Comparison of ENCODE assay signal across 10 cellular contexts in the genomic region with DNA sequence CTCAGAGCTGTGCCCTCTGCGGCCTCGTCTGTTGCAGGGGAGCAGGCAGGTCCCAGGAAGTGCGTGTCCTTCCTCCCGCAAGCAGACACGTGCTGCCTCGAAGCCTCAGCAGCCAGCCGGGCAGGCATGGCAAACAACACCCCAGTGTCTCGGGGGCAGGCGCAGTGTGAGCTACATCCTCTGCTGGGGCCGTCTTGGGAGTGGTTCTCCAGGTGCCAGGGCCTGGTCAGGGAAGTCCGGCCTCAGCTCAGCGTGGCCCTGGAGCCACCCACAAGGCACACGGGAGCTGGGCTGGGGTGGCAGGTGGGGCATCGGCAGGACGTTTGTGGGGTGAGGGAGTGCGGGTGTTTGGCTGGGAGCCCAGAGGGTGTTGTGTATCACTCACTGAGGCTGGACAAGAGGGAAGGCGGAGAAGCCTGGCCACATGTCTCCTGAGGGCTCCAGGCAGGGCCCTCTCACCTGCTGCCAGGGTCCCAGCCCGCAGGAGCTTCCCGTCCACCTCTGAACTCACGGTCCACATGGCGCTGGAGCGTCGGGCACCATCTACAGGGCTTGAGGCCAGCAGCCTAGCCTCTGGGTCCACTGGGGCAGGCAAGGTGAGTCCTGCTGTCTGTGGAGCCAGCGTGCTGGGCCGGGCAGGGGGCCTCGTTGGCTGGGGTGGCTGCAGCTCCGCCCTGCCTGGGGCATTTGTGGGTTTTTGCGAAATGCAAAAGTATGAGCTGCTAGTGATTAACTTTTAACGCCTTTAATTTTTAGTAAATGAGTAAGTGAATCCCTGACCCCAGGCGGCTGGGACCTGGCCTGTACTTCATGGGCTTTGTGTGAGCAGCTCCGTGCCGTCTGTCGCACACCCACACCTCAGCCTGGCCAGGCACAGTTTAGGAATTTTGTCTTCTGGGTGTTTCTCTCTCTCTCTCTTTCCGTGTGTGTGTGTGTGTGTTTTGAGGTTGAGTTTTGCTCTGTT. TPM values are rescaled to one million over a fixed set of nuclear protein-coding genes. Genes with fewer than 3 reads are reported as not detected.
DNase-seq lines count a peak whose midpoint lies in the region; ATAC-seq and TF ChIP-seq lines count a peak whose summit lies in the region.
"Had no signal": no experiment of that assay in that cellular context is flagged by ENCODE, and none has a peak within 500 bp of the region (broad histone marks: within the 10 kb centered on the region; RNA-seq: fewer than 3 reads in every experiment).

No MANE protein-coding gene starts in this region.

- H3K4ac ChIP-seq in IMR-90 (ENCODE audit: low read depth, low read length) (no peak overlapping the region), neuronal stem cell (ENCODE audit: low read length) (no peak overlapping the region)

- H2AK5ac ChIP-seq in IMR-90 (ENCODE audit: low read depth, low read length): no peak overlapping the region; the same call in 1 of the 2 replicates
- H2AK5ac ChIP-seq in neuronal stem cell (ENCODE audit: low read depth, low read length): no peak overlapping the region

- H2BK5ac ChIP-seq in IMR-90 (ENCODE audit: low read depth, low read length, poor library complexity, severe bottlenecking) (peak overlapping the region; percentile 5), neuronal stem cell (ENCODE audit: low read length) (no peak overlapping the region)

- no peak overlapping the region for H2BK120ac ChIP-seq in IMR-90 (ENCODE audit: low read depth, low read length)
- peak overlapping the region; percentile 61 for H2BK120ac ChIP-seq in neuronal stem cell (ENCODE audit: low read depth, low read length)

- no peak overlapping the region for H3K56ac ChIP-seq in IMR-90 (ENCODE audit: extremely low read depth, insufficient read depth, low read length)

- DNase-seq in IMR-90: no peak
- peak; percentile 44 for DNase-seq in effector CD4-positive, alpha-beta T cell
- DNase-seq in neuronal stem cell (ENCODE audit: low spot score): no peak
- DNase-seq in NCI-H2081 treated with DMSO at 0.1 percent for 48 hours (lab: John Stamatoyannopoulos, UW): no peak
- DNase-seq in SK-N-SH: no peak
- DNase-seq: NCI-H2171 had no signal

- H3K27ac ChIP-seq in IMR-90 (ENCODE audit: insufficient read depth, low read length): no peak overlapping the region
- no peak overlapping the region for H3K27ac ChIP-seq in neuronal stem cell (replicated peaks; ENCODE audit: low read length)
- no peak overlapping the region for H3K27ac ChIP-seq in SK-N-SH (ENCODE audit: low read depth in 2 of 2, low read length in 1 of 2)
- H3K27ac ChIP-seq: prostate gland, SK-N-MC had no signal

- H3K79me1 ChIP-seq in IMR-90 (ENCODE audit: low read depth in 1 of 2, low read length in 2 of 2) (peaks cover 39 to 56% of the 10 kb centered on the region in 2 experiments), neuronal stem cell (ENCODE audit: low read depth, low read length) (peaks cover 10% of the 10 kb centered on the region)

- CTCF ChIA-PET in IMR-90 (lab: Yijun Ruan, JAX): no interaction called here
- CTCF ChIA-PET in SK-N-SH (lab: Yijun Ruan, JAX): interaction anchor here (0.7 to 1.1 kb wide), 4 partner anchors 16 to 299 kb away, joined by 3 to 4 read pairs (median 4); no protein-coding TSS in a partner anchor

- no peak overlapping the region for H2BK15ac ChIP-seq in IMR-90 (ENCODE audit: low read depth, low read length)
- H2BK15ac ChIP-seq in neuronal stem cell (ENCODE audit: low read length): no peak overlapping the region

- H4K91ac ChIP-seq in IMR-90 (ENCODE audit: insufficient read depth, low read depth, low read length) (no peak overlapping the region), neuronal stem cell (ENCODE audit: low read depth, low read length, poor library complexity) (no peak overlapping the region)

- intact Hi-C loops in IMR-90 (cut with micrococcal nuclease): no loop called here

- H3K27ac Mint-ChIP-seq in T-helper 1 cell treated with Interleukin-12 subunit alpha and Interleukin-12 subunit beta and Interleukin-4 antibody, amounts not matched to agents 30 μg/mL and 1 μg/mL, for 36 hours: peak overlapping the region; percentile 57

- no peak for TF ChIP-seq EP300 in SK-N-SH (IDR thresholded peaks at IDR 0.05; ENCODE audit: borderline replicate concordance in 1 of 2, low read depth in 1 of 2, low read length in 1 of 2)

- TF ChIP-seq CTCF in IMR-90 (conservative IDR thresholded peaks at IDR 0.05; ENCODE audit: low read depth, low read length): no peak
- TF ChIP-seq CTCF in SK-N-SH (IDR thresholded peaks at IDR 0.05): no peak

- no peak overlapping the region for H2AK9ac ChIP-seq in IMR-90 (replicated peaks; ENCODE audit: low read depth, low read length, poor library complexity)

- H3K9me3 ChIP-seq in IMR-90 (ENCODE audit: control insufficient read depth, insufficient read depth, low read length) (peaks cover 4% of the 10 kb centered on the region), neuronal stem cell (replicated peaks in 1 of 2; ENCODE audit: control insufficient read depth in 2 of 2, insufficient read depth in 1 of 2, low read depth in 1 of 2, low read length in 2 of 2) (peaks cover 0 to 5% of the 10 kb centered on the region in 2 donors), SK-N-SH (no peaks in the 10 kb centered on the region)
- H3K9me3 ChIP-seq: prostate gland had no signal

- H3K9me3 Mint-ChIP-seq in T-helper 1 cell treated with Interleukin-12 subunit alpha and Interleukin-12 subunit beta and Interleukin-4 antibody, amounts not matched to agents 30 μg/mL and 1 μg/mL, for 36 hours: no peaks in the 10 kb centered on the region

- in situ Hi-C loops in IMR-90 (cut with MboI; ENCODE audit: low sequenced_read_pairs): no loop called here

- H3K9me1 ChIP-seq in IMR-90 (ENCODE audit: insufficient read depth, low read length): no peaks in the 10 kb centered on the region

- peak overlapping the region; percentile 58 for H2AFZ ChIP-seq in IMR-90 (replicated peaks; ENCODE audit: low read length, poor library complexity)
- no peak overlapping the region for H2AFZ ChIP-seq in neuronal stem cell (ENCODE audit: low read length)
- no peak overlapping the region for H2AFZ ChIP-seq in SK-N-SH (ENCODE audit: low read depth)

- TF ChIP-seq RAD21 in IMR-90 (IDR thresholded peaks at IDR 0.05; ENCODE audit: low read length) (no peak), SK-N-SH (IDR thresholded peaks at IDR 0.05; ENCODE audit: low read length) (no peak)

- H4K8ac ChIP-seq in IMR-90 (ENCODE audit: low read depth in 2 of 2, low read length in 2 of 2) (no peak overlapping the region; a peak in 1 of 4 replicates), neuronal stem cell (ENCODE audit: low read depth, low read length) (no peak overlapping the region)

- POLR2A ChIA-PET in IMR-90 (lab: Charles Lee; ENCODE audit: unreplicated experiment): no interaction called here
- POLR2A ChIA-PET in SK-N-SH (lab: Yijun Ruan, JAX): no interaction called here

- peaks cover 17% of the 10 kb centered on the region for H3K4me1 Mint-ChIP-seq in T-helper 1 cell treated with Interleukin-12 subunit alpha and Interleukin-12 subunit beta and Interleukin-4 antibody, amounts not matched to agents 30 μg/mL and 1 μg/mL, for 36 hours (ENCODE audit: low read depth)

- peaks cover 14% of the 10 kb centered on the region for H3F3A ChIP-seq in SK-N-SH (replicated peaks; ENCODE audit: insufficient read depth)

- BruUV-seq in IMR-90 (replicated peaks; lab: Mats Ljungman, UMichigan): no TSS peak

- H4K20me1 ChIP-seq in IMR-90 (ENCODE audit: insufficient read depth, low read length) (peaks cover 10% of the 10 kb centered on the region), SK-N-SH (ENCODE audit: insufficient read depth) (peaks cover 4% of the 10 kb centered on the region)

- H2BK12ac ChIP-seq in neuronal stem cell (ENCODE audit: low read length): no peak overlapping the region

- H3K4me3 ChIP-seq in IMR-90 (ENCODE audit: insufficient read depth, low read depth, low read length) (no peak overlapping the region), neuronal stem cell (ENCODE audit: low read length in 2 of 2) (no peak overlapping the region), SK-N-SH (ENCODE audit: low read depth in 2 of 2, low read length in 1 of 2) (no peak overlapping the region)
- H3K4me3 ChIP-seq: prostate gland, SK-N-MC had no signal

- dilution Hi-C loops in IMR-90 (cut with HindIII; ENCODE audit: low sequenced_read_pairs, unreplicated experiment): no loop called here

- no peaks in the 10 kb centered on the region for H3K27me3 ChIP-seq in IMR-90 (ENCODE audit: control insufficient read depth, insufficient read depth, low read length)
- no peaks in the 10 kb centered on the region for H3K27me3 ChIP-seq in neuronal stem cell (ENCODE audit: control insufficient read depth in 3 of 3, insufficient read depth in 3 of 3, low read depth in 1 of 3, low read length in 3 of 3)
- no peaks in the 10 kb centered on the region for H3K27me3 ChIP-seq in SK-N-SH (ENCODE audit: insufficient read depth)

- TF ChIP-seq POLR2A in IMR-90 (IDR thresholded peaks at IDR 0.05; ENCODE audit: low read depth, low read length): no peak

- H3K79me2 ChIP-seq in SK-N-SH (ENCODE audit: insufficient read depth): peaks cover 49% of the 10 kb centered on the region

- H3K4me1 ChIP-seq in IMR-90 (ENCODE audit: control insufficient read depth, insufficient read depth, low read length) (no peaks in the 10 kb centered on the region; the same call in 1 of the 2 replicates), neuronal stem cell (ENCODE audit: control insufficient read depth in 2 of 2, insufficient read depth in 1 of 2, low read depth in 1 of 2, low read length in 2 of 2) (no peaks in the 10 kb centered on the region), SK-N-SH (ENCODE audit: control insufficient read depth in 1 of 2, insufficient read depth in 2 of 2, low read depth in 1 of 2, low read length in 1 of 2) (no peaks in the 10 kb centered on the region)
- H3K4me1 ChIP-seq: prostate gland had no signal

- H3K18ac ChIP-seq in IMR-90 (ENCODE audit: low read depth, low read length): no peak overlapping the region
- H3K18ac ChIP-seq in neuronal stem cell (ENCODE audit: low read length): no peak overlapping the region

- no peaks in the 10 kb centered on the region for H3K9me2 ChIP-seq in SK-N-SH

- H3K9ac ChIP-seq in IMR-90 (ENCODE audit: low read depth, low read length) (no peak overlapping the region; the same call in 1 of the 2 replicates), neuronal stem cell (ENCODE audit: low read depth, low read length, poor library complexity) (peak overlapping the region; percentile 63), SK-N-SH (no peak overlapping the region)

- ATAC-seq in IMR-90 (ENCODE audit: low read depth): peak; percentile 21; the same call in 1 of the 2 replicates
- no peak for ATAC-seq in GM21515 (IDR thresholded peaks at IDR 0.05; ENCODE audit: unreplicated experiment)

- H4K5ac ChIP-seq in IMR-90 (ENCODE audit: low read depth, low read length): no peak overlapping the region

- H3K27me3 Mint-ChIP-seq in T-helper 1 cell treated with Interleukin-12 subunit alpha and Interleukin-12 subunit beta and Interleukin-4 antibody, amounts not matched to agents 30 μg/mL and 1 μg/mL, for 36 hours (ENCODE audit: low read depth): no peaks in the 10 kb centered on the region

- H3K4me3 Mint-ChIP-seq in T-helper 1 cell treated with Interleukin-12 subunit alpha and Interleukin-12 subunit beta and Interleukin-4 antibody, amounts not matched to agents 30 μg/mL and 1 μg/mL, for 36 hours: no peak overlapping the region

- H3K14ac ChIP-seq in IMR-90 (replicated peaks; ENCODE audit: low read depth, low read length) (no peak overlapping the region), neuronal stem cell (ENCODE audit: low read length) (no peak overlapping the region)

- H3K23ac ChIP-seq in IMR-90 (ENCODE audit: low read depth, low read length) (no peak overlapping the region), neuronal stem cell (ENCODE audit: low read depth, low read length, poor library complexity) (peak overlapping the region; percentile 10)

- WGBS in IMR-90 (ENCODE audit: extremely low coverage in 2 of 2, insufficient read length in 1 of 2), 2 experiments: 84% methylated on average over 14 of the region's 34 CpGs; no CpG with 5 or more reads in 1 of the 2 experiments
- WGBS in neuronal stem cell (ENCODE audit: extremely low coverage in 2 of 2, insufficient read length in 2 of 2, insufficient replicate concordance in 1 of 2), 2 donors: no CpG with 5 or more reads among the region's 34 CpGs
- 92% methylated on average over 21 of the region's 34 CpGs for WGBS in SK-N-SH (ENCODE audit: low lambda C conversion rate)

- no peak overlapping the region for H2BK20ac ChIP-seq in IMR-90 (ENCODE audit: low read depth, low read length)

- peaks cover 75% of the 10 kb centered on the region for H3K36me3 ChIP-seq in IMR-90 (ENCODE audit: control insufficient read depth, insufficient read depth, low read length)
- H3K36me3 ChIP-seq in neuronal stem cell (replicated peaks in 1 of 2; ENCODE audit: control insufficient read depth in 2 of 2, insufficient read depth in 2 of 2, low read length in 2 of 2): peaks cover 40 to 83% of the 10 kb centered on the region in 2 donors
- peaks cover 11 to 45% of the 10 kb centered on the region in 2 experiments for H3K36me3 ChIP-seq in SK-N-SH (replicated peaks in 1 of 2; ENCODE audit: control insufficient read depth in 1 of 2, insufficient read depth in 2 of 2, low read length in 1 of 2)

- H3K4me2 ChIP-seq in IMR-90 (ENCODE audit: low read depth, low read length) (no peak overlapping the region), neuronal stem cell (ENCODE audit: insufficient read depth, low read length, poor library complexity, severe bottlenecking) (no peak overlapping the region), SK-N-SH (no peak overlapping the region)

- peaks cover 18% of the 10 kb centered on the region for H3K36me3 Mint-ChIP-seq in T-helper 1 cell treated with Interleukin-12 subunit alpha and Interleukin-12 subunit beta and Interleukin-4 antibody, amounts not matched to agents 30 μg/mL and 1 μg/mL, for 36 hours (ENCODE audit: low read depth)

RNA-seq across cellular contexts. Expression of a gene that starts 17.3 kb away (rescaled TPM):
- 1.4 TPM in 2 replicates for total RNA-seq in IMR-90 (2012; rRNA removed)
- polyA plus RNA-seq in IMR-90 (2012; rRNA removed): 8.4 and 9.4 TPM in 2 replicates
- polyA plus RNA-seq in IMR-90 (2012; cell fraction: cytosol; rRNA removed): 5.7 and 5.9 TPM in 2 replicates
- 63.0 and 126 TPM in 2 replicates for polyA plus RNA-seq in IMR-90 (2012; cell fraction: nucleus; rRNA removed; ENCODE audit: low replicate concordance)
- 8.6 TPM for polyA plus RNA-seq in neuronal stem cell (2013, experiment 1 of 2)
- 8.7 TPM for polyA plus RNA-seq in neuronal stem cell (2013, experiment 2 of 2)
- 14.5 and 14.9 TPM in 2 replicates for polyA plus RNA-seq in SK-N-SH (2012; rRNA removed)
- polyA plus RNA-seq in SK-N-SH (2012; cell fraction: cytosol; rRNA removed): 5.2 and 6.2 TPM in 2 replicates
- 74.4 and 110 TPM in 2 replicates for polyA plus RNA-seq in SK-N-SH (2012; cell fraction: nucleus; rRNA removed)

RNA-seq across cellular contexts. Expression of a gene that starts 40.0 kb away (rescaled TPM):
- 61.5 and 77.2 TPM in 2 replicates for total RNA-seq in IMR-90 (2012; rRNA removed)
- polyA plus RNA-seq in IMR-90 (2012; rRNA removed) (108 and 120 TPM in 2 replicates), SK-N-SH (2012; rRNA removed) (123 and 128 TPM in 2 replicates)
- polyA plus RNA-seq in IMR-90 (2012; cell fraction: cytosol; rRNA removed): 108 and 119 TPM in 2 replicates
- 179 and 309 TPM in 2 replicates for polyA plus RNA-seq in IMR-90 (2012; cell fraction: nucleus; rRNA removed; ENCODE audit: low replicate concordance)
- 38.4 TPM for polyA plus RNA-seq in neuronal stem cell (2013, experiment 1 of 2)
- polyA plus RNA-seq in neuronal stem cell (2013, experiment 2 of 2): 37.0 TPM
- polyA plus RNA-seq in SK-N-SH (2012; cell fraction: cytosol; rRNA removed): 64.4 and 85.4 TPM in 2 replicates
- polyA plus RNA-seq in SK-N-SH (2012; cell fraction: nucleus; rRNA removed): 196 and 274 TPM in 2 replicates
